ENCODE assay signal across 10 cellular contexts in genomic region chr4:10893417-10893816, GRCh38.
DNase-seq lines count a peak whose midpoint lies in the region; ATAC-seq, FAIRE-seq and TF ChIP-seq lines count a peak whose summit lies in the region.
"Had no signal": no experiment of that assay in that cellular context is flagged by ENCODE, and none has a peak within 500 bp of the region (broad histone marks: within the 10 kb centered on the region; RNA-seq: fewer than 3 reads in every experiment).

No MANE protein-coding gene starts in this region.

- intact Hi-C loops in spleen (cut with DNase I; ENCODE audit: low total_unique reads) = no loop called here

- H3K27ac ChIP-seq in AG04450 (ENCODE audit: low read depth, low read length) = no peak overlapping the region
- H3K27ac ChIP-seq in spleen = no peak overlapping the region

- TF ChIP-seq POLR2A in spleen (IDR thresholded peaks at IDR 0.05) = no peak

- no peaks in the 10 kb centered on the region for H3K36me3 ChIP-seq in spleen

- H3K27me3 ChIP-seq in AG04450 (ENCODE audit: control insufficient read depth, insufficient read depth, low read length) = no peaks in the 10 kb centered on the region
- no peaks in the 10 kb centered on the region for H3K27me3 ChIP-seq in spleen (replicated peaks in 1 of 7)

- CTCF ChIA-PET in AG04450 (lab: Charles Lee) = interaction anchor here (0.6 kb wide), 1 partner anchor 45 kb away, joined by 3 read pairs; no protein-coding TSS in a partner anchor

- no peaks in the 10 kb centered on the region for H3K9me3 ChIP-seq in AG04450 (ENCODE audit: control insufficient read depth, insufficient read depth, low read length)
- H3K9me3 ChIP-seq in spleen = no peaks in the 10 kb centered on the region

- ATAC-seq in HG03135 (IDR thresholded peaks at IDR 0.05; ENCODE audit: unreplicated experiment) = peak; percentile 74
- no peak for ATAC-seq in GM19328 (IDR thresholded peaks at IDR 0.05; ENCODE audit: unreplicated experiment)
- no peak for ATAC-seq in HG02798 (IDR thresholded peaks at IDR 0.05; ENCODE audit: poor library complexity, unreplicated experiment)
- ATAC-seq: activated T-helper 17 cell treated with anti-CD3 and anti-CD28 coated beads, Interleukin-2, amount 50 U/mL, for 72 hours had no signal

- peak; percentile 24 for FAIRE-seq in GM18507 (lab: Jason Lieb, UNC)
- FAIRE-seq: G401.6 had no signal

- H3K4me3 ChIP-seq in AG04450 (ENCODE audit: low read depth, low read length) = no peak overlapping the region
- H3K4me3 ChIP-seq in cardiac fibroblast (replicated peaks in 1 of 2; ENCODE audit: low read depth in 2 of 2, low read length in 2 of 2) = no peak overlapping the region
- H3K4me3 ChIP-seq in spleen = no peak overlapping the region

- DNase-seq in AG04450 (ENCODE audit: low read depth, low spot score) (no peak), GM18507 (ENCODE audit: extremely low spot score, insufficient read length, low read depth) (no peak), cardiac fibroblast (ENCODE audit: low read depth in 2 of 2) (no peak), spleen (no peak)
- DNase-seq in activated CD4-positive, CD25-positive, alpha-beta regulatory T cell (lab: John Stamatoyannopoulos, UW) = no peak

- POLR2A ChIA-PET in AG04450 (lab: Yijun Ruan, JAX) = no interaction called here

- TF ChIP-seq CTCF in AG04450 (IDR thresholded peaks at IDR 0.05; ENCODE audit: low read depth, low read length) (peak; percentile 38), cardiac fibroblast (IDR thresholded peaks at IDR 0.05; ENCODE audit: low read depth, low read length) (peak; percentile 26), spleen (IDR thresholded peaks at IDR 0.05 in 8 of 11, conservative IDR thresholded peaks at IDR 0.05 in 3 of 11) (peak in 5 of 11 experiments; percentile 20 to 59 (median 31))

- peaks cover 0 to 8% (median 2%) of the 10 kb centered on the region in 6 donors for H3K4me1 ChIP-seq in spleen
